ENCODE assay signal across 9 cellular contexts in the genomic region with DNA sequence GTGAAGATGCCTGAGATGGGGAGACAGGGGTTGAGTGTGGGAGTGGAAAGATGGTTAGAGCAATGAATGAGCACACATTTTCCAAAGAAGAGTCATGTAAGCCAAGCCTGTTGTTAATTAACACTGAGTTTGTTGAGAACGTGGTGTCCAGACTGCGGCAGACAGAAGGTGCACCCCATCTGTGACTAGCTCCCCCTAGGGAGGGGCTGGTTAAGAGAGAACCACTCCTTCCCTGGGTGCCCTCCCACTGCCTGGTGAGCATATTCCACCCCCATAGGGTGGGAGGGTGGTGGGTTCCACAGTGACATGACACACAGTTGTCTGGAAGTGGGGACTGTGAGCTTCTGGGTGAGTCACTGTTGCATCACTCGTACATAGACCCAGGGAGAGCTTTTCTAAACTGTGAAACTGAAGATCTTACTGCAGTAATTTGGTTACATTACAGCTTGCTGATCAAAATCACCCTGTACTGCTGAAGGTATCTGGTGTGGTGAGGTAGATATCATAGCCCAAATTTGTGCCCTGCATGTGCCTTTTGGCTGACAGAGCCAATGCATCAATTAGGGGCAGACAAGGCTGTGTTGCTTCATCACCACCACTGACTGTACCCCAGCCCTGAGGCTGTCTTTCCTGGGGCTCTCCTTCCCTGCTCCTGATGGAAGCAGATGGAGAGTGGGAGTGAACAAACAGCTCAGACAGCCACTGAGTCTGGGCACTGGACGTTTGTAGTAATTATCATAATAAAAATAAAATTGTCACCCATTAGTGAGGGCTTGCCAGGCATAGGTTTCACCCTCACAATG.
A peak's percentile ranks its signal among the peaks of the same experiment; 100 is the strongest.
DNase-seq lines count a peak whose midpoint lies in the region; ATAC-seq and TF ChIP-seq lines count a peak whose summit lies in the region.
"Had no signal": no experiment of that assay in that cellular context is flagged by ENCODE, and none has a peak within 500 bp of the region (broad histone marks: within the 10 kb centered on the region; RNA-seq: fewer than 3 reads in every experiment).

No MANE protein-coding gene starts in this region.

- DNase-seq in HS-5 (ENCODE audit: low read depth) (peak; percentile 86), glutamatergic neuron (no peak), GM13977 (ENCODE audit: low spot score) (no peak), neural progenitor cell (ENCODE audit: low spot score) (no peak), Karpas-422 (no peak)
- DNase-seq in activated CD8-positive, alpha-beta T cell treated with anti-CD3 and anti-CD28 coated beads, Interleukin-2, amount 10 ng/mL, durations not matched to agents 7 days and 5 days = no peak
- peak; percentile 31 to 51 for DNase-seq in stimulated activated CD8-positive, alpha-beta memory T cell treated with anti-CD3 and anti-CD28 coated beads, Interleukin-2, amount 100 ng/mL, for 48 hours (ENCODE audit: low read depth in 2 of 2)
- DNase-seq: mesendoderm, NCI-H187 had no signal

- CTCF ChIA-PET in activated CD8-positive, alpha-beta T cell treated with anti-CD3 and anti-CD28 coated beads, Interleukin-2, amount 10 ng/mL, durations not matched to agents 7 days and 5 days (lab: Charles Lee) = interaction anchor here (1.5 kb wide), 1 partner anchor 69 kb away, joined by 3 read pairs; no protein-coding TSS in a partner anchor

- H3K36me3 ChIP-seq in neural progenitor cell (no peaks in the 10 kb centered on the region), Karpas-422 (ENCODE audit: insufficient read depth, low read length) (no peaks in the 10 kb centered on the region)

- H2AFZ ChIP-seq in neural progenitor cell (replicated peaks) = no peak overlapping the region
- H2AFZ ChIP-seq in Karpas-422 (ENCODE audit: low read length) = no peak overlapping the region

- no peaks in the 10 kb centered on the region for H3K36me3 Mint-ChIP-seq in activated CD8-positive, alpha-beta T cell treated with anti-CD3 and anti-CD28 coated beads, Interleukin-2, amount 10 ng/mL, durations not matched to agents 7 days and 5 days (ENCODE audit: low read depth)
- no peaks in the 10 kb centered on the region for H3K36me3 Mint-ChIP-seq in glutamatergic neuron (ENCODE audit: unreplicated experiment)
- H3K36me3 Mint-ChIP-seq in neural progenitor cell = no peaks in the 10 kb centered on the region

- H3K9me3 Mint-ChIP-seq in activated CD8-positive, alpha-beta T cell treated with anti-CD3 and anti-CD28 coated beads, Interleukin-2, amount 10 ng/mL, durations not matched to agents 7 days and 5 days (ENCODE audit: insufficient read depth) = no peaks in the 10 kb centered on the region
- no peaks in the 10 kb centered on the region for H3K9me3 Mint-ChIP-seq in glutamatergic neuron (ENCODE audit: unreplicated experiment)
- H3K9me3 Mint-ChIP-seq in neural progenitor cell = no peaks in the 10 kb centered on the region

- no peak overlapping the region for H3K27ac Mint-ChIP-seq in activated CD8-positive, alpha-beta T cell treated with anti-CD3 and anti-CD28 coated beads, Interleukin-2, amount 10 ng/mL, durations not matched to agents 7 days and 5 days
- H3K27ac Mint-ChIP-seq in glutamatergic neuron (ENCODE audit: unreplicated experiment) (peak overlapping the region; percentile 48), neural progenitor cell (no peak overlapping the region)

- H3K4me3 ChIP-seq in neural progenitor cell = no peak overlapping the region
- no peak overlapping the region for H3K4me3 ChIP-seq in Karpas-422 (ENCODE audit: low read length)

- no peaks in the 10 kb centered on the region for H4K20me1 ChIP-seq in neural progenitor cell (ENCODE audit: low read depth)
- H4K20me1 ChIP-seq in Karpas-422 (ENCODE audit: insufficient read depth, low read depth, low read length) = no peaks in the 10 kb centered on the region

- no peaks in the 10 kb centered on the region for H3K9me3 ChIP-seq in neural progenitor cell (ENCODE audit: low read depth)
- no peaks in the 10 kb centered on the region for H3K9me3 ChIP-seq in Karpas-422 (ENCODE audit: low read length)

- H3K4me2 ChIP-seq in neural progenitor cell = no peak overlapping the region
- H3K4me2 ChIP-seq in Karpas-422 (ENCODE audit: low read depth, low read length, poor library complexity, severe bottlenecking) = no peak overlapping the region

- H3K79me2 ChIP-seq in neural progenitor cell (ENCODE audit: low read depth) (no peaks in the 10 kb centered on the region), Karpas-422 (ENCODE audit: low read length) (no peaks in the 10 kb centered on the region)

- H3K9me2 ChIP-seq in Karpas-422 (replicated peaks; ENCODE audit: insufficient read depth, low read length) = no peaks in the 10 kb centered on the region

- no peaks in the 10 kb centered on the region for H3F3A ChIP-seq in neural progenitor cell (ENCODE audit: low read depth)

- H3K27me3 Mint-ChIP-seq in activated CD8-positive, alpha-beta T cell treated with anti-CD3 and anti-CD28 coated beads, Interleukin-2, amount 10 ng/mL, durations not matched to agents 7 days and 5 days (ENCODE audit: low read depth) = peaks cover 26% of the 10 kb centered on the region
- peaks cover 4% of the 10 kb centered on the region for H3K27me3 Mint-ChIP-seq in glutamatergic neuron (ENCODE audit: unreplicated experiment)
- H3K27me3 Mint-ChIP-seq in neural progenitor cell (ENCODE audit: insufficient read depth, low read depth) = peaks cover 3% of the 10 kb centered on the region

- H3K27me3 ChIP-seq in neural progenitor cell (no peaks in the 10 kb centered on the region), Karpas-422 (ENCODE audit: low read length) (no peaks in the 10 kb centered on the region; the same call in 1 of the 2 replicates)

- H3K27ac ChIP-seq in neural progenitor cell (no peak overlapping the region), Karpas-422 (ENCODE audit: low read length) (no peak overlapping the region)

- ATAC-seq in activated CD8-positive, alpha-beta T cell treated with anti-CD3 and anti-CD28 coated beads, Interleukin-2, amount 10 ng/mL, durations not matched to agents 7 days and 5 days = peak; percentile 27

- TF ChIP-seq CTCF in glutamatergic neuron (IDR thresholded peaks at IDR 0.05; ENCODE audit: partially characterized antibody, unreplicated experiment) = no peak
- no peak for TF ChIP-seq CTCF in GM13977 (IDR thresholded peaks at IDR 0.05; ENCODE audit: extremely low read depth, insufficient read depth, missing control alignments)
- no peak for TF ChIP-seq CTCF in neural progenitor cell (IDR thresholded peaks at IDR 0.05)

- H3K4me1 Mint-ChIP-seq in activated CD8-positive, alpha-beta T cell treated with anti-CD3 and anti-CD28 coated beads, Interleukin-2, amount 10 ng/mL, durations not matched to agents 7 days and 5 days (ENCODE audit: low read depth) = peaks cover 1% of the 10 kb centered on the region
- H3K4me1 Mint-ChIP-seq in glutamatergic neuron (ENCODE audit: low read depth, unreplicated experiment) (no peaks in the 10 kb centered on the region), neural progenitor cell (no peaks in the 10 kb centered on the region)

- no peak overlapping the region for H3K9ac ChIP-seq in neural progenitor cell
- H3K9ac ChIP-seq in Karpas-422 (ENCODE audit: low read length) = no peak overlapping the region

- no peak overlapping the region for H3K4me3 Mint-ChIP-seq in activated CD8-positive, alpha-beta T cell treated with anti-CD3 and anti-CD28 coated beads, Interleukin-2, amount 10 ng/mL, durations not matched to agents 7 days and 5 days
- H3K4me3 Mint-ChIP-seq in glutamatergic neuron (ENCODE audit: unreplicated experiment) = no peak overlapping the region
- no peak overlapping the region for H3K4me3 Mint-ChIP-seq in neural progenitor cell

- in situ Hi-C loops in GM13977 (cut with MboI; ENCODE audit: low pct_unique_long_range_greater_than_20kb, low sequenced_read_pairs, unreplicated experiment) = no loop called here

- POLR2A ChIA-PET in activated CD8-positive, alpha-beta T cell treated with anti-CD3 and anti-CD28 coated beads, Interleukin-2, amount 10 ng/mL, durations not matched to agents 7 days and 5 days (lab: Charles Lee) = interaction anchor here (0.6 kb wide), 1 partner anchor 24 kb away, joined by 3 read pairs; no protein-coding TSS in a partner anchor

- H3K4me1 ChIP-seq in neural progenitor cell (peaks cover 8% of the 10 kb centered on the region), Karpas-422 (ENCODE audit: low read length) (no peaks in the 10 kb centered on the region)

Comparison
In these comparisons a context has a peak if more than half of its experiments do, and no peak if none do; other contexts are left out.
1. DNase-seq: peak in HS-5 (single experiment) and stimulated activated CD8-positive, alpha-beta memory T cell treated with anti-CD3 and anti-CD28 coated beads, Interleukin-2, amount 100 ng/mL, for 48 hours (2 of 2); none in activated CD8-positive, alpha-beta T cell treated with anti-CD3 and anti-CD28 coated beads, Interleukin-2, amount 10 ng/mL, durations not matched to agents 7 days and 5 days (single experiment), glutamatergic neuron (single experiment), GM13977 (single experiment), neural progenitor cell (single experiment) and Karpas-422 (single experiment).